ENCODE assay signal across 7 cellular contexts in the genomic region with DNA sequence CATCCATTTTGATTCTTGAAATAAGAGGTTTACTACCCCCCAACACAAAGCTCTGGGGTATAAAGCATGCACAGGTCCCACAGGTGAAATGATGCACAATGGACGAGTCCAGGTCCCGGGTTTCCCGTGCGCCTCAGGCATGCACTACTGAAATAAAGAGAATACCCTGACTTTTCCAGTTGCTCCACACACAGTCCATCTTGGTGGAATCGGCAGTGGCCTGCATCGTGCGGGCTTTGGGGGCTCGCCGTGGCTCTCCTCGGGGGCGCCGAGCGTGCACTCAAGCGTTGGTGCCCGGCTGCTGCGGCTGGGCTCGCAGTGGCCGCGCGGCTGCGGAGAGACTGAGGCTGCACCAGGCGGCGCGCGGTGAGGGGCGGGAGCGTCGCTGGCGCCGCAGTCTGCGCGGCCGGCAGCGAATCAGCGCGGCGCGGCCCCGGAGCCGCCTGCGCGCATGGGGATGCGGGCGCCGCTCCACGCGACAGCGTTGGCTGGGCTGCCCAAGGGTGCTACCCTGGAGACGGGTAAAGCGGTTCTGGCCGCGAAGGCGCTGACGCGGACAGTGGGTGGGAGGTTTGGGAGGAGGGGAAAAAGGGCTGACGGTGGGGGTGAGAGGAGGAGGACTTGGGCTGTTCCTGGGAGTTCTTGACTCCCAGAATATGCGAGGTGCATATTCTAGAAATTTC. TPM values are rescaled to one million over a fixed set of nuclear protein-coding genes. Genes with fewer than 3 reads are reported as not detected.
DNase-seq lines count a peak whose midpoint lies in the region; ATAC-seq, FAIRE-seq and TF ChIP-seq lines count a peak whose summit lies in the region.

No MANE protein-coding gene starts in this region.

- DNase-seq in HTR-8/SVneo (ENCODE audit: insufficient read length, low spot score): no peak
- DNase-seq in Panc1 (ENCODE audit: low read depth, low spot score): no peak
- DNase-seq in foreskin keratinocyte: no peak
- DNase-seq in retina: peak; percentile 85
- DNase-seq in epidermal melanocyte (ENCODE audit: insufficient read length, low spot score): no peak
- DNase-seq in activated CD4-positive, CD25-positive, alpha-beta regulatory T cell treated with anti-CD3 and anti-CD28 coated beads, Interleukin-2, amount 50 U/mL, for 72 hours: no peak

- no TSS peak for BruUV-seq in Panc1 (replicated peaks; lab: Mats Ljungman, UMichigan)

- H3K4me3 ChIP-seq in Panc1 (ENCODE audit: low read depth in 2 of 2, low read length in 2 of 2): peak overlapping the region; percentile 29 to 32; a peak in 3 of 4 replicates

- POLR2A ChIA-PET in Panc1 (lab: Charles Lee): no interaction called here

- TF ChIP-seq CTCF in Panc1 (IDR thresholded peaks at IDR 0.05): no peak
- TF ChIP-seq CTCF in foreskin keratinocyte (conservative IDR thresholded peaks at IDR 0.05): no peak

- in situ Hi-C loops in Panc1 (cut with HindIII; ENCODE audit: low pct_unique_long_range_greater_than_20kb, low sequenced_read_pairs): no loop called here

- ATAC-seq in Panc1: peak; percentile 63
- peak; percentile 73 for ATAC-seq in foreskin keratinocyte
- no peak for ATAC-seq in HG02610 (IDR thresholded peaks at IDR 0.05; ENCODE audit: unreplicated experiment)

- intact Hi-C loops in Panc1 (cut with micrococcal nuclease; ENCODE audit: unreplicated experiment): loop anchor here (5.0 kb wide), 2 partner anchors 267 to 287 kb away; no protein-coding TSS in a partner anchor

- H3K27me3 ChIP-seq in Panc1 (ENCODE audit: control insufficient read depth, insufficient read depth, low read length): peaks cover 16% of the 10 kb centered on the region
- peaks cover 77% of the 10 kb centered on the region for H3K27me3 ChIP-seq in foreskin keratinocyte

- H3K4me1 ChIP-seq in Panc1 (ENCODE audit: control insufficient read depth, insufficient read depth, low read length): no peaks in the 10 kb centered on the region
- no peaks in the 10 kb centered on the region for H3K4me1 ChIP-seq in foreskin keratinocyte

- peak; percentile 92 for FAIRE-seq in HTR-8/SVneo (lab: Jason Lieb, UNC)

- no peak overlapping the region for H3K27ac ChIP-seq in Panc1 (ENCODE audit: low read length)
- no peak overlapping the region for H3K27ac ChIP-seq in foreskin keratinocyte

- CTCF ChIA-PET in Panc1 (lab: Charles Lee): no interaction called here

- no peaks in the 10 kb centered on the region for H3K9me3 ChIP-seq in Panc1 (ENCODE audit: control insufficient read depth, insufficient read depth, low read depth, low read length)

- H3K36me3 ChIP-seq in Panc1 (ENCODE audit: control insufficient read depth, insufficient read depth, low read length): no peaks in the 10 kb centered on the region

RNA-seq across cellular contexts. Expression of a gene that starts 53.8 kb away (rescaled TPM):
- not detected for total RNA-seq in Panc1 (2021; ENCODE audit: unreplicated experiment)
- not detected for polyA plus RNA-seq in Panc1 (2012; ENCODE audit: insufficient read length)
- total RNA-seq in foreskin keratinocyte: not detected in 2 replicates
- polyA plus RNA-seq in foreskin keratinocyte: not detected in 2 replicates
